8 cellular contexts compared by ENCODE assay signal in genomic region chr1:212595787-212596714, GRCh38.
DNase-seq lines count a peak whose midpoint lies in the region; ATAC-seq and FAIRE-seq lines count a peak whose summit lies in the region.

No MANE protein-coding gene starts in this region.

- DNase-seq in AG08396 (ENCODE audit: low spot score), result peak; percentile 80
- DNase-seq in GM18507 (ENCODE audit: extremely low spot score, insufficient read length, low read depth), result no peak
- DNase-seq in NCI-H226, result peak; percentile 79
- DNase-seq in activated naive CD4-positive, alpha-beta T cell treated with anti-CD3 and anti-CD28 coated beads, Interleukin-2, amount 10 ng/mL, durations not matched to agents 7 days and 5 days, result peak; percentile 63
- DNase-seq in hepatic stellate cell (ENCODE audit: low spot score), result peak; percentile 63
- DNase-seq in stimulated activated CD4-positive, alpha-beta T cell treated with anti-CD3 and anti-CD28 coated beads, Interleukin-4, amount 100 ng/mL, for 24 hours, result peak; percentile 69
- DNase-seq in hippocampal formation (lab: John Stamatoyannopoulos, UW), result no peak

- CTCF ChIA-PET in activated naive CD4-positive, alpha-beta T cell treated with anti-CD3 and anti-CD28 coated beads, Interleukin-2, amount 10 ng/mL, durations not matched to agents 7 days and 5 days (lab: Charles Lee), result interaction anchor here (1.0 to 1.6 kb wide), 5 partner anchors 12 to 175 kb away, joined by 3 to 17 read pairs (median 3); partner anchors contain the start of gene ATF3

- H3K4me1 Mint-ChIP-seq in activated naive CD4-positive, alpha-beta T cell treated with anti-CD3 and anti-CD28 coated beads, Interleukin-2, amount 10 ng/mL, durations not matched to agents 7 days and 5 days, result peaks cover 31% of the 10 kb centered on the region

- no peaks in the 10 kb centered on the region for H3K36me3 Mint-ChIP-seq in activated naive CD4-positive, alpha-beta T cell treated with anti-CD3 and anti-CD28 coated beads, Interleukin-2, amount 10 ng/mL, durations not matched to agents 7 days and 5 days

- H3K9me3 Mint-ChIP-seq in activated naive CD4-positive, alpha-beta T cell treated with anti-CD3 and anti-CD28 coated beads, Interleukin-2, amount 10 ng/mL, durations not matched to agents 7 days and 5 days, result no peaks in the 10 kb centered on the region

- H3K27me3 Mint-ChIP-seq in activated naive CD4-positive, alpha-beta T cell treated with anti-CD3 and anti-CD28 coated beads, Interleukin-2, amount 10 ng/mL, durations not matched to agents 7 days and 5 days, result peaks cover 17% of the 10 kb centered on the region

- FAIRE-seq in GM18507 (lab: Jason Lieb, UNC), result peak; percentile 98

- H3K4me3 Mint-ChIP-seq in activated naive CD4-positive, alpha-beta T cell treated with anti-CD3 and anti-CD28 coated beads, Interleukin-2, amount 10 ng/mL, durations not matched to agents 7 days and 5 days, result peak overlapping the region; percentile 77

- H3K27ac Mint-ChIP-seq in activated naive CD4-positive, alpha-beta T cell treated with anti-CD3 and anti-CD28 coated beads, Interleukin-2, amount 10 ng/mL, durations not matched to agents 7 days and 5 days, result peak overlapping the region; percentile 98

- ATAC-seq in HG02885 (IDR thresholded peaks at IDR 0.05; ENCODE audit: poor library complexity, unreplicated experiment), result peak; percentile 98

Comparison
In these comparisons a context has a peak if more than half of its experiments do, and no peak if none do; other contexts are left out.
1. DNase-seq: peak in AG08396 (single experiment), NCI-H226 (single experiment), activated naive CD4-positive, alpha-beta T cell treated with anti-CD3 and anti-CD28 coated beads, Interleukin-2, amount 10 ng/mL, durations not matched to agents 7 days and 5 days (single experiment), hepatic stellate cell (single experiment) and stimulated activated CD4-positive, alpha-beta T cell treated with anti-CD3 and anti-CD28 coated beads, Interleukin-4, amount 100 ng/mL, for 24 hours (single experiment); none in GM18507 (single experiment) and hippocampal formation (0 of 2).